In genomic region chr10:13905281-13905680, GRCh38 we compare ENCODE assay signal across 10 cellular contexts.
"Had no signal": no experiment of that assay in that cellular context is flagged by ENCODE, and none has a peak within 500 bp of the region (broad histone marks: within the 10 kb centered on the region; RNA-seq: fewer than 3 reads in every experiment).

No MANE protein-coding gene starts in this region.

- H3K36me3 ChIP-seq: HAP-1 had no signal

- H3K9ac ChIP-seq: GM23248 had no signal

- H3K4me1 ChIP-seq: HAP-1 had no signal

- ATAC-seq: HCT116, HepG2 had no signal

- H2AFZ ChIP-seq: GM23248 had no signal

- H3K4me3 ChIP-seq: GM23248, HAP-1 had no signal

- H3K27ac Mint-ChIP-seq: HFFc6, IgD-negative memory B cell had no signal

- DNase-seq: GM23248, GOT3, H7, HFFc6, KBM-7 had no signal

- H3K27ac ChIP-seq: GM23248, HL-60 had no signal

- H3K4me3 Mint-ChIP-seq: HFFc6, IgD-negative memory B cell had no signal

- H3K9me3 Mint-ChIP-seq: HFFc6 had no signal

- H3K9me3 ChIP-seq: HAP-1 had no signal
